ENCODE assay signal across 9 cellular contexts in genomic region chr7:150322833-150323681, GRCh38. TPM values are rescaled to one million over a fixed set of nuclear protein-coding genes. Genes with fewer than 3 reads are reported as not detected.
A peak's percentile ranks its signal among the peaks of the same experiment; 100 is the strongest.
DNase-seq lines count a peak whose midpoint lies in the region; ATAC-seq and TF ChIP-seq lines count a peak whose summit lies in the region.
"Had no signal": no experiment of that assay in that cellular context is flagged by ENCODE, and none has a peak within 500 bp of the region (broad histone marks: within the 10 kb centered on the region; RNA-seq: fewer than 3 reads in every experiment).

TSS of gene ACTR3C (minus strand) at chr7:150323545. CDS start at chr7:150295296, 28,249 bp downstream.
TSS of gene LRRC61 (plus strand) at chr7:150323355. CDS start at chr7:150336862, 13,507 bp downstream.

- H3K27ac Mint-ChIP-seq in activated CD4-positive, alpha-beta T cell treated with anti-CD3 and anti-CD28 coated beads, Interleukin-2, amount 10 ng/mL, durations not matched to agents 24 days and 14 days, result peak within 1 kb of the TSS; percentile 100

- H3K27me3 Mint-ChIP-seq in activated CD4-positive, alpha-beta T cell treated with anti-CD3 and anti-CD28 coated beads, Interleukin-2, amount 10 ng/mL, durations not matched to agents 24 days and 14 days, result no peaks in the 10 kb centered on the region

- peak; percentile 34 for ATAC-seq in GM18519 (IDR thresholded peaks at IDR 0.05; ENCODE audit: low FRiP score, unreplicated experiment)
- peak; percentile 60 for ATAC-seq in HG02981 (IDR thresholded peaks at IDR 0.05; ENCODE audit: unreplicated experiment)

- peaks cover 12% of the 10 kb centered on the region for H3K4me1 ChIP-seq in mesodermal cell (ENCODE audit: control insufficient read depth, insufficient read depth, low read length, poor library complexity, severe bottlenecking)

- peaks cover 49% of the 10 kb centered on the region for H3K4me1 Mint-ChIP-seq in activated CD4-positive, alpha-beta T cell treated with anti-CD3 and anti-CD28 coated beads, Interleukin-2, amount 10 ng/mL, durations not matched to agents 24 days and 14 days

- peak within 1 kb of the TSS in 45 of 59 donors; percentile 1 to 86 (median 60) for H3K27ac ChIP-seq in dorsolateral prefrontal cortex
- H3K27ac ChIP-seq in mesodermal cell (ENCODE audit: low read depth, low read length, severe bottlenecking), result peak within 1 kb of the TSS; percentile 29

- peak within 1 kb of the TSS; percentile 48 to 88 (median 70) for H3K4me3 ChIP-seq in dorsolateral prefrontal cortex
- H3K4me3 ChIP-seq in mesodermal cell (ENCODE audit: extremely low read depth, insufficient read depth, low read length, poor library complexity, severe bottlenecking), result peak within 1 kb of the TSS; percentile 68

- peak within 1 kb of the TSS; percentile 99 for H3K4me3 Mint-ChIP-seq in activated CD4-positive, alpha-beta T cell treated with anti-CD3 and anti-CD28 coated beads, Interleukin-2, amount 10 ng/mL, durations not matched to agents 24 days and 14 days
- H3K4me3 Mint-ChIP-seq: nephron had no signal

- H3K27me3 ChIP-seq in dorsolateral prefrontal cortex, result peaks cover 0 to 16% (median 0%) of the 10 kb centered on the region in 45 donors

- 21 to 23% methylated on average over 70 of the region's 82 CpGs for WGBS in mesodermal cell (ENCODE audit: insufficient coverage in 2 of 2), 2 experiments

- DNase-seq in NCI-H2171 (lab: John Stamatoyannopoulos, UW) (peak; percentile 73), dorsolateral prefrontal cortex (peak in 2 of 10 donors; percentile 29 to 45), epidermal melanocyte (ENCODE audit: insufficient read length, low spot score) (no peak)
- peak; percentile 91 for DNase-seq in activated CD4-positive, alpha-beta T cell treated with anti-CD3 and anti-CD28 coated beads, Interleukin-2, amount 10 ng/mL, durations not matched to agents 24 days and 14 days
- peak; percentile 30 to 35 for DNase-seq in stimulated activated CD8-positive, alpha-beta memory T cell treated with anti-CD3 and anti-CD28 coated beads, Interleukin-4, amount 100 ng/mL, for 4 hours (ENCODE audit: low read depth in 2 of 2, low spot score in 1 of 2)

- intact Hi-C loops in activated CD4-positive, alpha-beta T cell treated with anti-CD3 and anti-CD28 coated beads, Interleukin-2, amount 10 ng/mL, durations not matched to agents 24 days and 14 days (cut with micrococcal nuclease), result loop anchor here (1.0 to 10.0 kb wide), 5 partner anchors 36 to 828 kb away; partner anchors contain the start of genes REPIN1, ZNF746 and ZNF775
- intact Hi-C loops in dorsolateral prefrontal cortex (cut with DNase I), result no loop called here

- peaks cover 47% of the 10 kb centered on the region for H3K36me3 Mint-ChIP-seq in activated CD4-positive, alpha-beta T cell treated with anti-CD3 and anti-CD28 coated beads, Interleukin-2, amount 10 ng/mL, durations not matched to agents 24 days and 14 days (ENCODE audit: low read depth)

- TF ChIP-seq CTCF in dorsolateral prefrontal cortex (IDR thresholded peaks at IDR 0.05 in 54 of 56, conservative IDR thresholded peaks at IDR 0.05 in 2 of 56; ENCODE audit: low read depth in 1 of 56, partially characterized antibody in 56 of 56), result peak in 1 of 56 donors; percentile 7

- H3K9me3 ChIP-seq in mesodermal cell (ENCODE audit: control insufficient read depth, low read length), result no peaks in the 10 kb centered on the region

- H3K36me3 ChIP-seq in mesodermal cell (ENCODE audit: control insufficient read depth, insufficient read depth, low read length), result peaks cover 26% of the 10 kb centered on the region

- H3K9me3 Mint-ChIP-seq in activated CD4-positive, alpha-beta T cell treated with anti-CD3 and anti-CD28 coated beads, Interleukin-2, amount 10 ng/mL, durations not matched to agents 24 days and 14 days, result no peaks in the 10 kb centered on the region
- H3K9me3 Mint-ChIP-seq: nephron had no signal

RNA-seq across cellular contexts. Expression of gene ACTR3C, which starts in this region (rescaled TPM):
- 7.9 and 11.7 TPM in 2 replicates for total RNA-seq in activated CD4-positive, alpha-beta T cell treated with anti-CD3 and anti-CD28 coated beads, Interleukin-2, amount 10 ng/mL, durations not matched to agents 24 days and 14 days
- total RNA-seq in dorsolateral prefrontal cortex, result 10 to 100 TPM in 55 of 120 experiments, 1 to 10 TPM in 65; 1.9 to 30.5 (median 9.7) TPM
- 0.63 TPM for polyA plus RNA-seq in mesodermal cell (2013, experiment 1 of 2)
- 0.46 TPM for polyA plus RNA-seq in mesodermal cell (2013, experiment 2 of 2)

RNA-seq across cellular contexts. Expression of gene LRRC61, which starts in this region (rescaled TPM):
- 26.8 and 27.5 TPM in 2 replicates for total RNA-seq in activated CD4-positive, alpha-beta T cell treated with anti-CD3 and anti-CD28 coated beads, Interleukin-2, amount 10 ng/mL, durations not matched to agents 24 days and 14 days
- total RNA-seq in dorsolateral prefrontal cortex, result 10 to 100 TPM in 24 of 120 experiments, 1 to 10 TPM in 96; 2.9 to 15.0 (median 7.7) TPM
- polyA plus RNA-seq in mesodermal cell (2013, experiment 1 of 2), result 23.1 TPM
- 22.7 TPM for polyA plus RNA-seq in mesodermal cell (2013, experiment 2 of 2)
